Comparison of ENCODE assay signal across 1 cellular context in the genomic region with DNA sequence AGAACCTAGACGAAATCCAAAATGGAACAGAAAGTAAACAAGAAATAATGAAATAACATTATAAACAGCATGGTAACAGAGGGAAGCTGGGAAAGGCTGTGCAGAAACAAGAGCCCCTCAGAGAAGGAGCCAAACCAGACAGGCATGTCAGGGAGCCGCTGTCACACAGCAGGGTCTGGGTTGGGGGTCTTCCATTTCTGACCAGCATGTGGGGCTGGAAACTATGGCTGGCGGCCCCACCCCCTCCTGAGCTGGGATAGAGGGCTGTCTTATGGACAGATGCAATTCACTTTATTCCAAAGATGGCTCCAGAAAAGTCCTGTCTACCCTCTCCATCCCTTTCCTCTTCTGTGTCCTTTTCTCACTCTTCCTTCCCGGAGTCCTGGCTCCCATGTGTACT.
TF ChIP-seq lines count a peak whose summit lies in the region.

No MANE protein-coding gene starts in this region.

TF ChIP-seq in GM12878, 131 proteins besides CTCF, POLR2A, EP300 and RAD21 (continued from another document):
- TF ChIP-seq TBL1XR1 (IDR thresholded peaks at IDR 0.05; ENCODE audit: low read depth, low read length), result no peak
- TF ChIP-seq, protein P1, sequence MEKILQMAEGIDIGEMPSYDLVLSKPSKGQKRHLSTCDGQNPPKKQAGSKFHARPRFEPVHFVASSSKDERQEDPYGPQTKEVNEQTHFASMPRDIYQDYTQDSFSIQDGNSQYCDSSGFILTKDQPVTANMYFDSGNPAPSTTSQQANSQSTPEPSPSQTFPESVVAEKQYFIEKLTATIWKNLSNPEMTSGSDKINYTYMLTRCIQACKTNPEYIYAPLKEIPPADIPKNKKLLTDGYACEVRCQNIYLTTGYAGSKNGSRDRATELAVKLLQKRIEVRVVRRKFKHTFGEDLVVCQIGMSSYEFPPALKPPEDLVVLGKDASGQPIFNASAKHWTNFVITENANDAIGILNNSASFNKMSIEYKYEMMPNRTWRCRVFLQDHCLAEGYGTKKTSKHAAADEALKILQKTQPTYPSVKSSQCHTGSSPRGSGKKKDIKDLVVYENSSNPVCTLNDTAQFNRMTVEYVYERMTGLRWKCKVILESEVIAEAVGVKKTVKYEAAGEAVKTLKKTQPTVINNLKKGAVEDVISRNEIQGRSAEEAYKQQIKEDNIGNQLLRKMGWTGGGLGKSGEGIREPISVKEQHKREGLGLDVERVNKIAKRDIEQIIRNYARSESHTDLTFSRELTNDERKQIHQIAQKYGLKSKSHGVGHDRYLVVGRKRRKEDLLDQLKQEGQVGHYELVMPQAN (conservative IDR thresholded peaks at IDR 0.05), result no peak
- no peak for TF ChIP-seq ZNF217 (IDR thresholded peaks at IDR 0.05)
- TF ChIP-seq, protein P2, sequence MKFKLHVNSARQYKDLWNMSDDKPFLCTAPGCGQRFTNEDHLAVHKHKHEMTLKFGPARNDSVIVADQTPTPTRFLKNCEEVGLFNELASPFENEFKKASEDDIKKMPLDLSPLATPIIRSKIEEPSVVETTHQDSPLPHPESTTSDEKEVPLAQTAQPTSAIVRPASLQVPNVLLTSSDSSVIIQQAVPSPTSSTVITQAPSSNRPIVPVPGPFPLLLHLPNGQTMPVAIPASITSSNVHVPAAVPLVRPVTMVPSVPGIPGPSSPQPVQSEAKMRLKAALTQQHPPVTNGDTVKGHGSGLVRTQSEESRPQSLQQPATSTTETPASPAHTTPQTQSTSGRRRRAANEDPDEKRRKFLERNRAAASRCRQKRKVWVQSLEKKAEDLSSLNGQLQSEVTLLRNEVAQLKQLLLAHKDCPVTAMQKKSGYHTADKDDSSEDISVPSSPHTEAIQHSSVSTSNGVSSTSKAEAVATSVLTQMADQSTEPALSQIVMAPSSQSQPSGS (IDR thresholded peaks at IDR 0.05; ENCODE audit: low read length), result no peak
- TF ChIP-seq SMARCA5 (IDR thresholded peaks at IDR 0.05), result no peak
- no peak for TF ChIP-seq RBBP5 (conservative IDR thresholded peaks at IDR 0.05)
- TF ChIP-seq JUNB (IDR thresholded peaks at IDR 0.05), result no peak
- no peak for TF ChIP-seq MLLT1 (IDR thresholded peaks at IDR 0.05)
- no peak for TF ChIP-seq MEF2B (IDR thresholded peaks at IDR 0.05; ENCODE audit: partially characterized antibody, poor library complexity, severe bottlenecking)
- TF ChIP-seq POLR2AphosphoS2 (IDR thresholded peaks at IDR 0.05; ENCODE audit: low read depth, low read length), result no peak
